In genomic region chr15:30500511-30500910, GRCh38 we compare ENCODE assay signal across 1 cellular context. TPM values are rescaled to one million over a fixed set of nuclear protein-coding genes. Genes with fewer than 3 reads are reported as not detected.
"Had no signal": no experiment of that assay in that cellular context is flagged by ENCODE, and none has a peak within 500 bp of the region (broad histone marks: within the 10 kb centered on the region; RNA-seq: fewer than 3 reads in every experiment).

No MANE protein-coding gene starts in this region.

RNA-seq across cellular contexts. Expression of gene GOLGA8Q, which starts 51.3 kb away (rescaled TPM):
- polyA plus RNA-seq: stomach had no signal
